ENCODE assay signal across 11 cellular contexts in genomic region chr1:174969977-174970376, GRCh38. TPM values are rescaled to one million over a fixed set of nuclear protein-coding genes. Genes with fewer than 3 reads are reported as not detected.
A peak's percentile ranks its signal among the peaks of the same experiment; 100 is the strongest.
DNase-seq lines count a peak whose midpoint lies in the region; ATAC-seq and TF ChIP-seq lines count a peak whose summit lies in the region.
"Had no signal": no experiment of that assay in that cellular context is flagged by ENCODE, and none has a peak within 500 bp of the region (broad histone marks: within the 10 kb centered on the region; RNA-seq: fewer than 3 reads in every experiment).

No MANE protein-coding gene starts in this region.

- no peaks in the 10 kb centered on the region for H3K9me3 Mint-ChIP-seq in activated CD4-positive, alpha-beta T cell treated with anti-CD3 and anti-CD28 coated beads for 36 hours (ENCODE audit: low read depth)
- H3K9me3 Mint-ChIP-seq in stimulated activated effector memory CD8-positive, alpha-beta T cell treated with anti-CD3 and anti-CD28 coated beads, Interleukin-12 subunit alpha, Interleukin-12 subunit beta, amount 100 ng/mL, for 72 hours, result no peaks in the 10 kb centered on the region

- H3K4me1 Mint-ChIP-seq in activated CD4-positive, alpha-beta T cell treated with anti-CD3 and anti-CD28 coated beads for 36 hours, result peaks cover 55% of the 10 kb centered on the region
- peaks cover 56% of the 10 kb centered on the region for H3K4me1 Mint-ChIP-seq in stimulated activated effector memory CD8-positive, alpha-beta T cell treated with anti-CD3 and anti-CD28 coated beads, Interleukin-12 subunit alpha, Interleukin-12 subunit beta, amount 100 ng/mL, for 72 hours

- no peak for TF ChIP-seq CTCF in astrocyte of the cerebellum (IDR thresholded peaks at IDR 0.05; ENCODE audit: low read depth, low read length, missing control alignments)
- no peak for TF ChIP-seq CTCF in tibial artery (IDR thresholded peaks at IDR 0.05)

- peak; percentile 33 for DNase-seq in activated CD4-positive, alpha-beta T cell treated with anti-CD3 and anti-CD28 coated beads for 36 hours
- no peak for DNase-seq in activated CD4-positive, alpha-beta T cell treated with anti-CD3 and anti-CD28 coated beads for 48 hours
- DNase-seq in astrocyte of the cerebellum (ENCODE audit: low read depth), result peak; percentile 63
- peak in 1 of 2 donors; percentile 74 for DNase-seq in stimulated activated effector memory CD8-positive, alpha-beta T cell treated with anti-CD3 and anti-CD28 coated beads, Interleukin-12 subunit alpha, Interleukin-12 subunit beta, amount 100 ng/mL, for 72 hours (ENCODE audit: low spot score in 2 of 2)
- DNase-seq in tibial artery, result no peak
- DNase-seq: NCI-H2171, PC-9 had no signal

- in situ Hi-C loops in astrocyte of the cerebellum (cut with HindIII; ENCODE audit: low sequenced_read_pairs), result no loop called here

- H3K27me3 ChIP-seq in tibial artery, result no peaks in the 10 kb centered on the region

- no peak overlapping the region for H3K27ac ChIP-seq in tibial artery
- H3K27ac ChIP-seq: 22Rv1, PC-9 had no signal

- peak; percentile 7 for ATAC-seq in activated CD4-positive, alpha-beta T cell treated with anti-CD3 and anti-CD28 coated beads for 36 hours
- ATAC-seq in HG03378 (IDR thresholded peaks at IDR 0.05; ENCODE audit: unreplicated experiment) (peak; percentile 54), GM18505 (IDR thresholded peaks at IDR 0.05; ENCODE audit: unreplicated experiment) (no peak), GM21367 (IDR thresholded peaks at IDR 0.05; ENCODE audit: unreplicated experiment) (no peak)
- peak; percentile 84 for ATAC-seq in stimulated activated effector memory CD8-positive, alpha-beta T cell treated with anti-CD3 and anti-CD28 coated beads, Interleukin-12 subunit alpha, Interleukin-12 subunit beta, amount 100 ng/mL, for 72 hours

- CTCF ChIA-PET in activated CD4-positive, alpha-beta T cell treated with anti-CD3 and anti-CD28 coated beads for 36 hours (lab: Charles Lee), result interaction anchor here (0.7 to 1.8 kb wide), 3 partner anchors 10 to 20 kb away, joined by 4 to 5 read pairs (median 4); no protein-coding TSS in a partner anchor

- no peak overlapping the region for H3K4me3 Mint-ChIP-seq in activated CD4-positive, alpha-beta T cell treated with anti-CD3 and anti-CD28 coated beads for 36 hours
- peak overlapping the region; percentile 72 for H3K4me3 Mint-ChIP-seq in stimulated activated effector memory CD8-positive, alpha-beta T cell treated with anti-CD3 and anti-CD28 coated beads, Interleukin-12 subunit alpha, Interleukin-12 subunit beta, amount 100 ng/mL, for 72 hours

- H3K36me3 Mint-ChIP-seq in activated CD4-positive, alpha-beta T cell treated with anti-CD3 and anti-CD28 coated beads for 36 hours (ENCODE audit: low read depth), result peaks cover 3% of the 10 kb centered on the region
- H3K36me3 Mint-ChIP-seq in stimulated activated effector memory CD8-positive, alpha-beta T cell treated with anti-CD3 and anti-CD28 coated beads, Interleukin-12 subunit alpha, Interleukin-12 subunit beta, amount 100 ng/mL, for 72 hours, result peaks cover 39% of the 10 kb centered on the region

- H3K27ac Mint-ChIP-seq in activated CD4-positive, alpha-beta T cell treated with anti-CD3 and anti-CD28 coated beads for 36 hours, result peak overlapping the region; percentile 33
- H3K27ac Mint-ChIP-seq in stimulated activated effector memory CD8-positive, alpha-beta T cell treated with anti-CD3 and anti-CD28 coated beads, Interleukin-12 subunit alpha, Interleukin-12 subunit beta, amount 100 ng/mL, for 72 hours, result peak overlapping the region; percentile 94

- no peak for TF ChIP-seq POLR2A in GM18505 (IDR thresholded peaks at IDR 0.05; ENCODE audit: borderline replicate concordance, extremely low read depth, insufficient read depth, insufficient read length)

- peaks cover 0 to 5% (median 3%) of the 10 kb centered on the region in 3 donors for H3K36me3 ChIP-seq in tibial artery

- intact Hi-C loops in activated CD4-positive, alpha-beta T cell treated with anti-CD3 and anti-CD28 coated beads for 36 hours (cut with DNase I, micrococcal nuclease), result loop anchor here (2.0 to 10.0 kb wide), 4 partner anchors 13 to 815 kb away; partner anchors contain the start of gene RABGAP1L (in 1 of the 2)
- intact Hi-C loops in tibial artery (cut with DNase I; ENCODE audit: low total_unique reads), result no loop called here

- H3K27me3 Mint-ChIP-seq in activated CD4-positive, alpha-beta T cell treated with anti-CD3 and anti-CD28 coated beads for 36 hours, result no peaks in the 10 kb centered on the region

- peaks cover 0 to 52% (median 26%) of the 10 kb centered on the region in 4 donors for H3K4me1 ChIP-seq in tibial artery

- no peak overlapping the region for H3K4me3 ChIP-seq in astrocyte of the cerebellum (ENCODE audit: low read depth, low read length)
- H3K4me3 ChIP-seq in tibial artery, result no peak overlapping the region
- H3K4me3 ChIP-seq: PC-9 had no signal

- H3K9me3 ChIP-seq in tibial artery, result no peaks in the 10 kb centered on the region

- POLR2A ChIA-PET in activated CD4-positive, alpha-beta T cell treated with anti-CD3 and anti-CD28 coated beads for 36 hours (lab: Charles Lee), result interaction anchor here (0.6 kb wide), 1 partner anchor 946 kb away, joined by 4 read pairs; no protein-coding TSS in a partner anchor

RNA-seq across cellular contexts. Expression of gene CACYBP, which starts 29.8 kb away (rescaled TPM):
- 100 to 1,000 TPM; 394 to 452 TPM for total RNA-seq in activated CD4-positive, alpha-beta T cell treated with anti-CD3 and anti-CD28 coated beads for 36 hours

RNA-seq across cellular contexts. Expression of gene MRPS14, which starts 53.2 kb away (rescaled TPM):
- 10 to 100 TPM; 38.7 to 43.7 TPM for total RNA-seq in activated CD4-positive, alpha-beta T cell treated with anti-CD3 and anti-CD28 coated beads for 36 hours

Comparison
In these comparisons a context has a peak if more than half of its experiments do, and no peak if none do; other contexts are left out.
1. DNase-seq: peak in activated CD4-positive, alpha-beta T cell treated with anti-CD3 and anti-CD28 coated beads for 36 hours (single experiment) and astrocyte of the cerebellum (single experiment); none in activated CD4-positive, alpha-beta T cell treated with anti-CD3 and anti-CD28 coated beads for 48 hours (single experiment) and tibial artery (0 of 2).
2. ATAC-seq: peak in activated CD4-positive, alpha-beta T cell treated with anti-CD3 and anti-CD28 coated beads for 36 hours (single experiment), HG03378 (single experiment) and stimulated activated effector memory CD8-positive, alpha-beta T cell treated with anti-CD3 and anti-CD28 coated beads, Interleukin-12 subunit alpha, Interleukin-12 subunit beta, amount 100 ng/mL, for 72 hours (single experiment); none in GM18505 (single experiment) and GM21367 (single experiment).